26 cellular contexts compared by ENCODE assay signal in the genomic region with DNA sequence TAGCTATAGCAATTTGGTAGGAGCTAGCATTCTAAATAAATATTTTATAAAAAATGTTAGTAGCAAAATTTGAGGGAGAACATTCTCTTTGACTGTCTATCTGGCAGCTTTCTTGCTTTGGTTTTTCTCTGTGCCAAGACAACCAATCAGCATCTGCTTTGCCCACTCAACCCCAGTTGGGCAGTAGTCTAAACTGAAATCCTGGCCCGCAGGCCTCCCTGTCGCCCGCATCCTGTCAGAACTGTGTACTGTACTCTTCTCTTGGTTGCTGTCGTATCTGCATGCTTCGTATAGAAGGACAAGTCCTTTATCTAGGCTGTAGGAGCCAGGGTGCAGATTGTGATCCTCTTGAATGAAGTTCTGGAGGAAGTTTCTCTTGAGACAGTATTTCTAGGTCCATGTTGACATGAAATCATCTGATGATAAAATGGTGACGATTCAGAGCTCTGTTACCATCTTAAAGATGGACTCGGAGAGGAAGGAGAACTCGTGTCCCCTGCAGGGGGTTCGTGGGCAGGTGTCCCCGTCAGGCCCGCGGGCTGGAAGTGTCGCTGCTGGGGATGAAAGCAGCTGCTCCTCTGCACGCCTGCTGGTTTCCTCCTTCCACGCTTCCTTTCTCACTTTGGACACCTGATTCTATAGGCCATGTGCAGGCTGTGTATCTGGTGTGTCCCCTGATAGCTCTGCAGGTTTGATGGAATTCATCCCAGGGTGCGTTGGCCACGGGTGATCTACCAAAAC.
"Had no signal": no experiment of that assay in that cellular context is flagged by ENCODE, and none has a peak within 500 bp of the region (broad histone marks: within the 10 kb centered on the region; RNA-seq: fewer than 3 reads in every experiment).

No MANE protein-coding gene starts in this region.

- H3K27ac ChIP-seq: Peyer's patch, RWPE1, SJCRH30 had no signal

- DNase-seq: activated CD4-positive, alpha-beta T cell treated with anti-CD3 and anti-CD28 coated beads for 4 hours; activated CD8-positive, alpha-beta memory T cell treated with anti-CD3 and anti-CD28 coated beads, Interleukin-2, amount 10 ng/mL, durations not matched to agents 7 days and 5 days; activated gamma-delta T cell; activated naive CD4-positive, alpha-beta T cell treated with anti-CD3 and anti-CD28 coated beads, Interleukin-2, amount 50 U/mL, for 16 hours; activated naive CD8-positive, alpha-beta T cell treated with anti-CD3 and anti-CD28 coated beads, Interleukin-2, amount 50 U/mL, for 24 hours; activated T-cell treated with anti-CD3 and anti-CD28 coated beads, Interleukin-2, amount 50 U/mL, for 48 hours; amniotic stem cell; Karpas-422; MM.1S; NCI-H1105 treated with DMSO at 0.1 percent for 48 hours; NCI-H1436 treated with DMSO at 0.1 percent for 48 hours; NCI-H187; NCI-H2081; NCI-H446; NCI-H524; Peyer's patch; Right ventricle myocardium superior; SJCRH30; SK-N-SH; SW 1271 had no signal

- ATAC-seq: activated CD4-positive, CD25-positive, alpha-beta regulatory T cell treated with anti-CD3 and anti-CD28 coated beads, Interleukin-2, amount 50 U/mL, for 24 hours; activated CD8-positive, alpha-beta memory T cell treated with anti-CD3 and anti-CD28 coated beads, Interleukin-2, amount 10 ng/mL, durations not matched to agents 7 days and 5 days; activated naive CD8-positive, alpha-beta T cell treated with anti-CD3 and anti-CD28 coated beads, Interleukin-2, amount 50 U/mL, for 24 hours; activated T-helper 17 cell treated with anti-CD3 and anti-CD28 coated beads, Interleukin-2, amount 50 U/mL, for 72 hours; K562 had no signal

- H3K9me3 Mint-ChIP-seq: activated naive CD8-positive, alpha-beta T cell treated with anti-CD3 and anti-CD28 coated beads, Interleukin-2, amount 50 U/mL, for 24 hours; activated T-helper 17 cell treated with anti-CD3 and anti-CD28 coated beads, Interleukin-2, amount 50 U/mL, for 72 hours; brain; central memory CD8-positive, alpha-beta T cell had no signal

- H3K27ac Mint-ChIP-seq: activated CD8-positive, alpha-beta memory T cell treated with anti-CD3 and anti-CD28 coated beads, Interleukin-2, amount 10 ng/mL, durations not matched to agents 7 days and 5 days had no signal
